In genomic region chr2:62144689-62145477, GRCh38 we compare ENCODE assay signal across 25 cellular contexts.
"Had no signal": no experiment of that assay in that cellular context is flagged by ENCODE, and none has a peak within 500 bp of the region (broad histone marks: within the 10 kb centered on the region; RNA-seq: fewer than 3 reads in every experiment).

No MANE protein-coding gene starts in this region.

- H3K4me3 Mint-ChIP-seq: activated CD4-positive, alpha-beta T cell treated with anti-CD3 and anti-CD28 coated beads, Interleukin-2, amount 10 ng/mL, durations not matched to agents 24 days and 14 days; activated CD8-positive, alpha-beta T cell treated with anti-CD3 and anti-CD28 coated beads for 36 hours; activated naive CD8-positive, alpha-beta T cell treated with anti-CD3 and anti-CD28 coated beads, Interleukin-2, amount 50 U/mL, for 24 hours; activated T-helper 17 cell treated with anti-CD3 and anti-CD28 coated beads, Interleukin-2, amount 50 U/mL, for 72 hours; nephron progenitor cell; stimulated activated naive CD8-positive, alpha-beta T cell treated with anti-CD3 and anti-CD28 coated beads, Interleukin-15, Interleukin-2, amounts not matched to agents 100 ng/mL and 50 ng/mL, for 24 hours had no signal

- H3K27me3 ChIP-seq: brain microvascular endothelial cell, dorsolateral prefrontal cortex, transverse colon, uterus had no signal

- H3K4me1 Mint-ChIP-seq: activated T-helper 17 cell treated with anti-CD3 and anti-CD28 coated beads, Interleukin-2, amount 50 U/mL, for 72 hours; nephron progenitor cell had no signal

- H3K36me3 ChIP-seq: brain microvascular endothelial cell, transverse colon, uterus had no signal

- H3K9me3 Mint-ChIP-seq: activated CD8-positive, alpha-beta T cell treated with anti-CD3 and anti-CD28 coated beads for 36 hours; activated naive CD8-positive, alpha-beta T cell treated with anti-CD3 and anti-CD28 coated beads, Interleukin-2, amount 50 U/mL, for 24 hours; activated T-helper 17 cell treated with anti-CD3 and anti-CD28 coated beads, Interleukin-2, amount 50 U/mL, for 72 hours; nephron progenitor cell; stimulated activated naive CD8-positive, alpha-beta T cell treated with anti-CD3 and anti-CD28 coated beads, Interleukin-15, Interleukin-2, amounts not matched to agents 100 ng/mL and 50 ng/mL, for 24 hours had no signal

- H3K9me3 ChIP-seq: transverse colon, uterus had no signal

- H3K4me1 ChIP-seq: transverse colon, uterus had no signal

- H3K27me3 Mint-ChIP-seq: activated CD4-positive, alpha-beta T cell treated with anti-CD3 and anti-CD28 coated beads, Interleukin-2, amount 10 ng/mL, durations not matched to agents 24 days and 14 days; activated CD8-positive, alpha-beta T cell treated with anti-CD3 and anti-CD28 coated beads for 36 hours; activated naive CD8-positive, alpha-beta T cell treated with anti-CD3 and anti-CD28 coated beads, Interleukin-2, amount 50 U/mL, for 24 hours; activated T-helper 17 cell treated with anti-CD3 and anti-CD28 coated beads, Interleukin-2, amount 50 U/mL, for 72 hours; stimulated activated naive CD8-positive, alpha-beta T cell treated with anti-CD3 and anti-CD28 coated beads, Interleukin-15, Interleukin-2, amounts not matched to agents 100 ng/mL and 50 ng/mL, for 24 hours had no signal

- ATAC-seq: activated CD8-positive, alpha-beta T cell treated with anti-CD3 and anti-CD28 coated beads for 36 hours; activated naive CD8-positive, alpha-beta T cell treated with anti-CD3 and anti-CD28 coated beads, Interleukin-2, amount 50 U/mL, for 24 hours; activated T-helper 17 cell treated with anti-CD3 and anti-CD28 coated beads, Interleukin-2, amount 50 U/mL, for 72 hours; left colon had no signal

- DNase-seq: activated CD4-positive, alpha-beta T cell treated with anti-CD3 and anti-CD28 coated beads, Interleukin-2, amount 10 ng/mL, durations not matched to agents 24 days and 14 days; activated CD8-positive, alpha-beta T cell treated with anti-CD3 and anti-CD28 coated beads for 36 hours; activated naive CD4-positive, alpha-beta T cell; activated naive CD8-positive, alpha-beta T cell treated with anti-CD3 and anti-CD28 coated beads, Interleukin-2, amount 50 U/mL, for 24 hours; activated T-cell treated with anti-CD3 and anti-CD28 coated beads, Interleukin-2, amount 50 U/mL, for 1 hour; aorta; brain microvascular endothelial cell; central memory CD4-positive, alpha-beta T cell; dorsolateral prefrontal cortex; foreskin melanocyte; glutamatergic neuron; hippocampal formation; islet precursor cell; left colon; midbrain; nephron progenitor cell; nucleus accumbens; stimulated activated CD4-positive, alpha-beta T cell treated with anti-CD3 and anti-CD28 coated beads, Interleukin-1b, Interleukin-23, amount 100 ng/mL, for 48 hours; stimulated activated CD8-positive, alpha-beta memory T cell treated with anti-CD3 and anti-CD28 coated beads, Interleukin-4, amount 100 ng/mL, for 48 hours; T1000; transverse colon; uterus had no signal

- H3K4me3 ChIP-seq: dorsolateral prefrontal cortex, lung, transverse colon, uterus had no signal

- H3K27ac Mint-ChIP-seq: activated CD4-positive, alpha-beta T cell treated with anti-CD3 and anti-CD28 coated beads, Interleukin-2, amount 10 ng/mL, durations not matched to agents 24 days and 14 days; activated CD8-positive, alpha-beta T cell treated with anti-CD3 and anti-CD28 coated beads for 36 hours; activated naive CD8-positive, alpha-beta T cell treated with anti-CD3 and anti-CD28 coated beads, Interleukin-2, amount 50 U/mL, for 24 hours; activated T-helper 17 cell treated with anti-CD3 and anti-CD28 coated beads, Interleukin-2, amount 50 U/mL, for 72 hours; nephron progenitor cell; stimulated activated naive CD8-positive, alpha-beta T cell treated with anti-CD3 and anti-CD28 coated beads, Interleukin-15, Interleukin-2, amounts not matched to agents 100 ng/mL and 50 ng/mL, for 24 hours had no signal

- H3K27ac ChIP-seq: brain microvascular endothelial cell, dorsolateral prefrontal cortex, transverse colon, uterus had no signal
